Comparison of ENCODE assay signal across 12 cellular contexts in genomic region chr1:38561110-38561509, GRCh38.
"Had no signal": no experiment of that assay in that cellular context is flagged by ENCODE, and none has a peak within 500 bp of the region (broad histone marks: within the 10 kb centered on the region; RNA-seq: fewer than 3 reads in every experiment).

No MANE protein-coding gene starts in this region.

- DNase-seq: activated effector memory CD4-positive, alpha-beta T cell treated with Interleukin-2 at 50 U/mL for 16 hours; dorsolateral prefrontal cortex; left ventricle myocardium inferior; nucleus accumbens; posterior cingulate gyrus; stimulated activated CD4-positive, alpha-beta T cell treated with anti-CD3 and anti-CD28 coated beads, Interleukin-15, amount 100 ng/mL, for 24 hours; stimulated activated CD4-positive, alpha-beta T cell treated with anti-CD3 and anti-CD28 coated beads, Interleukin-4, amount 100 ng/mL, for 1 hour; stimulated activated naive CD8-positive, alpha-beta T cell treated with anti-CD3 and anti-CD28 coated beads, Interleukin-15, Interleukin-2, amounts not matched to agents 100 U/mL and 50 U/mL, for 24 hours; upper lobe of left lung had no signal

- FAIRE-seq: endometrium had no signal

- H3K36me3 Mint-ChIP-seq: activated naive CD4-positive, alpha-beta T cell treated with anti-CD3 and anti-CD28 coated beads, Interleukin-2, amount 50 U/mL, for 72 hours had no signal

- H3K27ac Mint-ChIP-seq: nephron had no signal

- H3K27me3 ChIP-seq: upper lobe of left lung had no signal

- H3K4me3 ChIP-seq: dorsolateral prefrontal cortex, left ventricle myocardium inferior, upper lobe of left lung had no signal

- H3K27ac ChIP-seq: dorsolateral prefrontal cortex, left ventricle myocardium inferior, upper lobe of left lung had no signal

- ATAC-seq: activated naive CD4-positive, alpha-beta T cell treated with anti-CD3 and anti-CD28 coated beads, Interleukin-2, amount 50 U/mL, for 72 hours; stimulated activated naive CD8-positive, alpha-beta T cell treated with anti-CD3 and anti-CD28 coated beads, Interleukin-15, Interleukin-2, amounts not matched to agents 100 U/mL and 50 U/mL, for 24 hours had no signal

- H3K36me3 ChIP-seq: left ventricle myocardium inferior, upper lobe of left lung had no signal

- H3K9me3 Mint-ChIP-seq: activated naive CD4-positive, alpha-beta T cell treated with anti-CD3 and anti-CD28 coated beads, Interleukin-2, amount 50 U/mL, for 72 hours; nephron had no signal

- H3K9me3 ChIP-seq: left ventricle myocardium inferior, upper lobe of left lung had no signal
